In genomic region chr22:28801845-28802594, GRCh38 we compare ENCODE assay signal across 7 cellular contexts. TPM values are rescaled to one million over a fixed set of nuclear protein-coding genes. Genes with fewer than 3 reads are reported as not detected.
DNase-seq lines count a peak whose midpoint lies in the region; ATAC-seq, FAIRE-seq and TF ChIP-seq lines count a peak whose summit lies in the region.

No MANE protein-coding gene starts in this region.

- H3K27me3 ChIP-seq in HCT116 (ENCODE audit: insufficient read depth, low read length) (no peaks in the 10 kb centered on the region), fibroblast of lung (ENCODE audit: control insufficient read depth, insufficient read depth, low read length) (no peaks in the 10 kb centered on the region), small intestine (ENCODE audit: control insufficient read depth in 2 of 2, insufficient read depth in 2 of 2, low read length in 2 of 2) (no peaks in the 10 kb centered on the region)

- H3K36me3 ChIP-seq in HCT116 (ENCODE audit: control insufficient read depth in 1 of 2, insufficient read depth in 2 of 2, low read length in 2 of 2) (peaks cover 2 to 10% of the 10 kb centered on the region in 2 experiments), fibroblast of lung (ENCODE audit: control insufficient read depth, insufficient read depth, low read length) (peaks cover 4% of the 10 kb centered on the region), small intestine (ENCODE audit: control insufficient read depth in 2 of 2, insufficient read depth in 2 of 2, low read length in 2 of 2) (peaks cover 0 to under 1% of the 10 kb centered on the region in 2 donors)

- no peak overlapping the region for H2AFZ ChIP-seq in HCT116 (ENCODE audit: low read depth, low read length, poor library complexity, severe bottlenecking)
- no peak overlapping the region for H2AFZ ChIP-seq in fibroblast of lung (ENCODE audit: low read length)

- no peaks in the 10 kb centered on the region for H3K9me3 ChIP-seq in HCT116 (ENCODE audit: control insufficient read depth in 1 of 2, insufficient read depth in 1 of 2, low read depth in 1 of 2, low read length in 2 of 2)
- no peaks in the 10 kb centered on the region for H3K9me3 ChIP-seq in fibroblast of lung (ENCODE audit: control insufficient read depth, insufficient read depth, low read depth, low read length)
- no peaks in the 10 kb centered on the region for H3K9me3 ChIP-seq in small intestine (ENCODE audit: control insufficient read depth, low read depth)

- CTCF ChIA-PET in HCT116 (lab: Charles Lee), result interaction anchor here (4.1 kb wide), 1 partner anchor 238 kb away, joined by 14 read pairs; no protein-coding TSS in a partner anchor

- no peaks in the 10 kb centered on the region for H3K9me2 ChIP-seq in HCT116 (ENCODE audit: insufficient read depth)

- no peak for TF ChIP-seq RAD21 in HCT116 (IDR thresholded peaks at IDR 0.05; ENCODE audit: low read depth)

- intact Hi-C loops in HCT116 (cut with micrococcal nuclease), result no loop called here

- no peak overlapping the region for H3K27ac ChIP-seq in HCT116 (ENCODE audit: low read depth, low read length)
- no peak overlapping the region for H3K27ac ChIP-seq in fibroblast of lung (ENCODE audit: insufficient read depth, low read length)
- peak overlapping the region; percentile 99 for H3K27ac ChIP-seq in small intestine (ENCODE audit: low read depth in 1 of 2, low read length in 1 of 2)

- no peak overlapping the region for H3K9ac ChIP-seq in HCT116 (ENCODE audit: low read length)
- no peak overlapping the region for H3K9ac ChIP-seq in fibroblast of lung (ENCODE audit: insufficient read depth, low read length)

- 13 to 34% (median 23%) methylated on average over 14 of the region's 14 CpGs for WGBS in small intestine, 3 donors

- RAD21 ChIA-PET in HCT116 (lab: Charles Lee; ENCODE audit: low non-redundant PET in 1 of 2, low total read pairs in 2 of 2, uncharacterized antibody in 2 of 2, unreplicated experiment in 2 of 2), result interaction anchor here in 1 of 2 experiments (0.5 kb wide), 1 partner anchor 34 kb away, joined by 5 read pairs; no protein-coding TSS in a partner anchor

- TF ChIP-seq CTCF in HCT116 (IDR thresholded peaks at IDR 0.05 in 2 of 3, conservative IDR thresholded peaks at IDR 0.05 in 1 of 3; ENCODE audit: borderline replicate concordance in 1 of 3, insufficient read depth in 1 of 3, low read depth in 2 of 3, low read length in 2 of 3), result no peak
- no peak for TF ChIP-seq CTCF in fibroblast of lung (conservative IDR thresholded peaks at IDR 0.05 in 1 of 2, IDR thresholded peaks at IDR 0.05 in 1 of 2; ENCODE audit: low read depth in 1 of 2, low read length in 2 of 2)

- no peak for FAIRE-seq in small intestine (lab: Jason Lieb, UNC)

- no TSS peak for BruUV-seq in HCT116 (replicated peaks; lab: Mats Ljungman, UMichigan)

- H3K4me1 ChIP-seq in HCT116 (ENCODE audit: control insufficient read depth in 1 of 2, insufficient read depth in 2 of 2, low read length in 2 of 2), result peaks cover 7 to 20% of the 10 kb centered on the region in 2 experiments
- peaks cover 2% of the 10 kb centered on the region for H3K4me1 ChIP-seq in fibroblast of lung (ENCODE audit: control insufficient read depth, extremely low read depth, insufficient read depth, low read length)
- peaks cover 0 to 12% of the 10 kb centered on the region in 2 donors for H3K4me1 ChIP-seq in small intestine (ENCODE audit: control insufficient read depth in 2 of 2, insufficient read depth in 1 of 2, low read depth in 1 of 2, low read length in 1 of 2)

- POLR2A ChIA-PET in HCT116 (lab: Charles Lee), result interaction anchor here (0.7 kb wide), 1 partner anchor 763 kb away, joined by 3 read pairs; no protein-coding TSS in a partner anchor

- TF ChIP-seq POLR2A in HCT116 (IDR thresholded peaks at IDR 0.05; ENCODE audit: borderline replicate concordance, extremely low read depth, insufficient read depth, insufficient read length) (no peak), Raji (IDR thresholded peaks at IDR 0.05; ENCODE audit: insufficient read depth, low read depth, low read length) (0 out of 2 replicates have a peak, but pooled peaks have one; percentile 13)

- peak overlapping the region; percentile 83 for H3K4me2 ChIP-seq in HCT116 (ENCODE audit: low read length)
- H3K4me2 ChIP-seq in fibroblast of lung (ENCODE audit: extremely low read depth, insufficient read depth, low read length), result peak overlapping the region; percentile 48

- H3K4me3 ChIP-seq in HCT116 (replicated peaks in 1 of 2; ENCODE audit: low read depth in 1 of 2, low read length in 2 of 2) (no peak overlapping the region), fibroblast of lung (replicated peaks in 1 of 4; ENCODE audit: control extremely low read depth in 1 of 4, insufficient read depth in 1 of 4, low read depth in 3 of 4, low read length in 4 of 4) (peak overlapping the region in 1 of 4 experiments; percentile 11), small intestine (ENCODE audit: low read depth in 1 of 2, low read length in 2 of 2) (peak overlapping the region in 1 of 2 donors; percentile 88)

- H3K79me2 ChIP-seq in HCT116 (ENCODE audit: insufficient read depth, low read length) (peaks cover 48% of the 10 kb centered on the region), fibroblast of lung (ENCODE audit: control insufficient read depth, insufficient read depth, low read length) (peaks cover 30% of the 10 kb centered on the region)

- DNase-seq in HCT116 (ENCODE audit: low read depth, low spot score), result no peak
- DNase-seq in fibroblast of lung (ENCODE audit: low read depth in 2 of 2), result peak in 1 of 2 donors; percentile 16
- peak; percentile 47 for DNase-seq in small intestine
- DNase-seq in NCI-H1092 (lab: John Stamatoyannopoulos, UW), result no peak
- no peak for DNase-seq in activated CD4-positive, alpha-beta T cell treated with anti-CD3 and anti-CD28 coated beads for 1 hour

- ATAC-seq in HCT116 (no peak), GM18517 (IDR thresholded peaks at IDR 0.05; ENCODE audit: unreplicated experiment) (no peak)

- H4K20me1 ChIP-seq in HCT116 (ENCODE audit: insufficient read depth) (no peaks in the 10 kb centered on the region), fibroblast of lung (ENCODE audit: control insufficient read depth, extremely low read depth, insufficient read depth, low read length) (no peaks in the 10 kb centered on the region)

TF ChIP-seq in HCT116, 20 proteins besides CTCF, POLR2A, EP300 and RAD21 (continues in another document):
- TF ChIP-seq, protein P1, sequence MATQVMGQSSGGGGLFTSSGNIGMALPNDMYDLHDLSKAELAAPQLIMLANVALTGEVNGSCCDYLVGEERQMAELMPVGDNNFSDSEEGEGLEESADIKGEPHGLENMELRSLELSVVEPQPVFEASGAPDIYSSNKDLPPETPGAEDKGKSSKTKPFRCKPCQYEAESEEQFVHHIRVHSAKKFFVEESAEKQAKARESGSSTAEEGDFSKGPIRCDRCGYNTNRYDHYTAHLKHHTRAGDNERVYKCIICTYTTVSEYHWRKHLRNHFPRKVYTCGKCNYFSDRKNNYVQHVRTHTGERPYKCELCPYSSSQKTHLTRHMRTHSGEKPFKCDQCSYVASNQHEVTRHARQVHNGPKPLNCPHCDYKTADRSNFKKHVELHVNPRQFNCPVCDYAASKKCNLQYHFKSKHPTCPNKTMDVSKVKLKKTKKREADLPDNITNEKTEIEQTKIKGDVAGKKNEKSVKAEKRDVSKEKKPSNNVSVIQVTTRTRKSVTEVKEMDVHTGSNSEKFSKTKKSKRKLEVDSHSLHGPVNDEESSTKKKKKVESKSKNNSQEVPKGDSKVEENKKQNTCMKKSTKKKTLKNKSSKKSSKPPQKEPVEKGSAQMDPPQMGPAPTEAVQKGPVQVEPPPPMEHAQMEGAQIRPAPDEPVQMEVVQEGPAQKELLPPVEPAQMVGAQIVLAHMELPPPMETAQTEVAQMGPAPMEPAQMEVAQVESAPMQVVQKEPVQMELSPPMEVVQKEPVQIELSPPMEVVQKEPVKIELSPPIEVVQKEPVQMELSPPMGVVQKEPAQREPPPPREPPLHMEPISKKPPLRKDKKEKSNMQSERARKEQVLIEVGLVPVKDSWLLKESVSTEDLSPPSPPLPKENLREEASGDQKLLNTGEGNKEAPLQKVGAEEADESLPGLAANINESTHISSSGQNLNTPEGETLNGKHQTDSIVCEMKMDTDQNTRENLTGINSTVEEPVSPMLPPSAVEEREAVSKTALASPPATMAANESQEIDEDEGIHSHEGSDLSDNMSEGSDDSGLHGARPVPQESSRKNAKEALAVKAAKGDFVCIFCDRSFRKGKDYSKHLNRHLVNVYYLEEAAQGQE (IDR thresholded peaks at IDR 0.05; ENCODE audit: low read depth), result no peak
- no peak for TF ChIP-seq POLR2AphosphoS5 (IDR thresholded peaks at IDR 0.05; ENCODE audit: low read depth, low read length)
- TF ChIP-seq SP1 (IDR thresholded peaks at IDR 0.05; ENCODE audit: low read depth), result no peak
- TF ChIP-seq SIN3A (IDR thresholded peaks at IDR 0.05; ENCODE audit: low read depth), result no peak
- TF ChIP-seq ZNF274 (IDR thresholded peaks at IDR 0.05; ENCODE audit: low read depth, low read length), result no peak
- TF ChIP-seq ELF1 (IDR thresholded peaks at IDR 0.05; ENCODE audit: borderline replicate concordance, low read depth), result no peak
- no peak for TF ChIP-seq JUND (IDR thresholded peaks at IDR 0.05)
- TF ChIP-seq TCF7L2 (IDR thresholded peaks at IDR 0.05; ENCODE audit: borderline replicate concordance, extremely low read depth, insufficient read depth, insufficient read length), result no peak
- TF ChIP-seq ZFX (IDR thresholded peaks at IDR 0.05), result no peak
- TF ChIP-seq EZH2phosphoT487 (IDR thresholded peaks at IDR 0.05; ENCODE audit: borderline replicate concordance), result no peak
- no peak for TF ChIP-seq YY1 (IDR thresholded peaks at IDR 0.05; ENCODE audit: extremely low read depth, insufficient replicate concordance, low read depth, low read length)
- no peak for TF ChIP-seq EZH2 (IDR thresholded peaks at IDR 0.05)

RNA-seq across cellular contexts. Expression of gene XBP1, which starts 1.7 kb away (rescaled TPM):
- 81.3 TPM for total RNA-seq in HCT116 (2021; ENCODE audit: unreplicated experiment)
- 69.4 and 78.7 TPM in 2 replicates for polyA plus RNA-seq in HCT116 (2012)
- 190 and 241 TPM in 2 replicates for total RNA-seq in fibroblast of lung
- 110 and 144 TPM in 2 replicates for polyA plus RNA-seq in fibroblast of lung
- 83.1 and 99.5 TPM in 2 replicates for polyA plus RNA-seq in fibroblast of lung (2012)
- 139 and 163 TPM in 2 replicates for polyA minus RNA-seq in fibroblast of lung (ENCODE audit: low replicate concordance)
- 100 to 1,000 TPM in 2 of 3 donors, 10 to 100 TPM in 1; 60.2 to 232 (median 113) TPM for polyA plus RNA-seq in small intestine

RNA-seq across cellular contexts. Expression of gene CCDC117, which starts 29.5 kb away (rescaled TPM):
- total RNA-seq in HCT116 (2021; ENCODE audit: unreplicated experiment), result 22.1 TPM
- 4.9 and 7.7 TPM in 2 replicates for polyA plus RNA-seq in HCT116 (2012)
- 12.4 and 18.7 TPM in 2 replicates for total RNA-seq in fibroblast of lung
- 14.2 and 16.7 TPM in 2 replicates for polyA plus RNA-seq in fibroblast of lung
- 8.1 and 9.8 TPM in 2 replicates for polyA plus RNA-seq in fibroblast of lung (2012)
- 1.5 and 6.3 TPM in 2 replicates for polyA minus RNA-seq in fibroblast of lung (ENCODE audit: low replicate concordance)
- polyA plus RNA-seq in small intestine, result 10 to 100 TPM in 1 of 3 donors, 1 to 10 TPM in 2; 7.8 to 10.3 (median 8.5) TPM

Comparison
In these comparisons a context has a peak if more than half of its experiments do, and no peak if none do; other contexts are left out.
1. H3K27ac ChIP-seq: peak in small intestine (2 of 2); none in HCT116 (single experiment) and fibroblast of lung (single experiment).